Comparison of ENCODE assay signal across 8 cellular contexts in the genomic region with DNA sequence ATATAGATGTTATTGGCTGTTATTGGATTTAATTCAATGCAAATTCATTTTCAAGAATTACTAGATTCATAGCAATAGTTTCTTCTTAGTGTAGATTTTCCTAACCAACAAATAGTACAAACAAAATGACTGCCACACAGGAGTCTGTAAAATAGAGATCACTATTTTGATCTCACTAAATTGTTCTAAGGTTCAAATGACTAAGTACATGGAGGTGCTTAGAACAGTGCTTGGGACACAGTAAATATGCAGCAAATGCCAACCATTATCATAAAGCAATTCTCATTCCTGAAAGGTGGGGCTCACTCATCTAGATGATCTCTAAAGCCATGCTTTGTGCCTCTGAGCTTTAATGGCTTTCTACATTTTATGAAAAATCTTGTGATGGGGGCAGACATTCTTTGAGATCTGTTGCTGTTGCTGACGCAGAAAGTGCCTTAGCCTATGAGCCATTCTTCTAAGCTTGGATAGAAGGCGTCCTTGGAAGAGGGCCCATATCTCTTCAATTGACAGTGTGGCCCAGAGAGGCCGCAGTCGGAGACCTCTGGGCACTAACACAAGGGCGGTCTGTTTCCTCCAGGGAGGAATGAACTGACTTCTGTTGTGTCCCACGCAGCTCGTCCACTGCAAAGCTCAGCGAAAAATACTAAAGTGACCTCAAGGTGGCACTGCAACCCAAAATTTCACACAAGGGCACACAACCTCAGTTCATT. TPM values are rescaled to one million over a fixed set of nuclear protein-coding genes. Genes with fewer than 3 reads are reported as not detected.
DNase-seq lines count a peak whose midpoint lies in the region; ATAC-seq and TF ChIP-seq lines count a peak whose summit lies in the region.

No MANE protein-coding gene starts in this region.

- H3K9ac ChIP-seq in OCI-LY1 (ENCODE audit: low read length) = peak overlapping the region; percentile 67

- no peak overlapping the region for H3K4me3 Mint-ChIP-seq in activated T-cell treated with anti-CD3 and anti-CD28 coated beads, Interleukin-2, amount 50 U/mL, for 24 hours
- H3K4me3 Mint-ChIP-seq in naive B cell = peak overlapping the region in 1 of 8 donors; percentile 4

- H3F3A ChIP-seq in OCI-LY1 (ENCODE audit: insufficient read depth, low read length) = peaks cover 4% of the 10 kb centered on the region; the same call in 1 of the 2 replicates

- TF ChIP-seq CTCF in OCI-LY1 (IDR thresholded peaks at IDR 0.05; ENCODE audit: low read length) (peak; percentile 80), esophagus squamous epithelium (IDR thresholded peaks at IDR 0.05) (peak; percentile 59 to 74 (median 68))

- peak in 1 of 2 donors; percentile 14 for ATAC-seq in naive B cell (ENCODE audit: low read depth in 2 of 2)

- H3K4me3 ChIP-seq in OCI-LY1 (ENCODE audit: low read depth, low read length, poor library complexity, severe bottlenecking) (peak overlapping the region; percentile 19), esophagus squamous epithelium (no peak overlapping the region)

- H4K20me1 ChIP-seq in OCI-LY1 (ENCODE audit: insufficient read depth, low read length) = no peaks in the 10 kb centered on the region

- H3K4me1 Mint-ChIP-seq in activated T-cell treated with anti-CD3 and anti-CD28 coated beads, Interleukin-2, amount 50 U/mL, for 24 hours (ENCODE audit: low read depth) = peaks cover 19% of the 10 kb centered on the region
- H3K4me1 Mint-ChIP-seq in naive B cell = peaks cover 31 to 69% (median 62%) of the 10 kb centered on the region in 3 donors

- 7 to 12% methylated on average over 7 to 8 of the region's 8 CpGs for WGBS in esophagus squamous epithelium, 2 donors

- no peaks in the 10 kb centered on the region for H3K9me3 Mint-ChIP-seq in activated T-cell treated with anti-CD3 and anti-CD28 coated beads, Interleukin-2, amount 50 U/mL, for 24 hours
- H3K9me3 Mint-ChIP-seq in naive B cell = no peaks in the 10 kb centered on the region

- no peaks in the 10 kb centered on the region for H3K79me2 ChIP-seq in OCI-LY1 (ENCODE audit: insufficient read depth, low read length)

- H3K9me3 ChIP-seq in OCI-LY1 (ENCODE audit: low read length) = no peaks in the 10 kb centered on the region
- no peaks in the 10 kb centered on the region for H3K9me3 ChIP-seq in esophagus squamous epithelium

- intact Hi-C loops in esophagus squamous epithelium (cut with DNase I) = no loop called here

- no peaks in the 10 kb centered on the region for H3K36me3 Mint-ChIP-seq in activated T-cell treated with anti-CD3 and anti-CD28 coated beads, Interleukin-2, amount 50 U/mL, for 24 hours (ENCODE audit: low read depth)
- no peaks in the 10 kb centered on the region for H3K36me3 Mint-ChIP-seq in naive B cell

- no peak overlapping the region for H2AFZ ChIP-seq in OCI-LY1 (ENCODE audit: low read length)

- H3K4me1 ChIP-seq in OCI-LY1 (ENCODE audit: insufficient read depth, low read length, severe bottlenecking) = peaks cover 73% of the 10 kb centered on the region
- H3K4me1 ChIP-seq in esophagus squamous epithelium = peaks cover 0 to 6% (median 0%) of the 10 kb centered on the region in 3 donors

- H3K27me3 ChIP-seq in OCI-LY1 (ENCODE audit: insufficient read depth, low read length) (no peaks in the 10 kb centered on the region), esophagus squamous epithelium (no peaks in the 10 kb centered on the region)

- DNase-seq in SIG-M5 treated with dmso at 0.1 percent for 504 hours (lab: John Stamatoyannopoulos, UW; ENCODE audit: unreplicated experiment) (peak; percentile 56), SIG-M5 (lab: John Stamatoyannopoulos, UW) (no peak), esophagus squamous epithelium (lab: John Stamatoyannopoulos, UW) (no peak), naive B cell (peak; percentile 60), NCI-H1092 (lab: John Stamatoyannopoulos, UW) (no peak)
- peak; percentile 57 for DNase-seq in activated T-cell treated with anti-CD3 and anti-CD28 coated beads, Interleukin-2, amount 50 U/mL, for 24 hours
- peak in 5 of 6 experiments; percentile 13 to 61 (median 33) for DNase-seq in stimulated activated naive CD4-positive, alpha-beta T cell (lab: John Stamatoyannopoulos, UW)

- H3K4me2 ChIP-seq in OCI-LY1 (ENCODE audit: low read length) = peak overlapping the region; percentile 78

- peak overlapping the region; percentile 100 for H3K27ac ChIP-seq in OCI-LY1 (ENCODE audit: low read depth, low read length, poor library complexity, severe bottlenecking)
- peak overlapping the region in 2 of 4 donors; percentile 17 to 43 for H3K27ac ChIP-seq in esophagus squamous epithelium

- peaks cover 3% of the 10 kb centered on the region; the same call in 1 of the 2 replicates for H3K36me3 ChIP-seq in OCI-LY1 (ENCODE audit: insufficient read depth, low read length)
- H3K36me3 ChIP-seq in esophagus squamous epithelium = no peaks in the 10 kb centered on the region

- no peaks in the 10 kb centered on the region for H3K9me2 ChIP-seq in OCI-LY1 (ENCODE audit: low read depth, low read length)

- no peak for TF ChIP-seq POLR2A in esophagus squamous epithelium (IDR thresholded peaks at IDR 0.05)

- no peaks in the 10 kb centered on the region for H3K27me3 Mint-ChIP-seq in activated T-cell treated with anti-CD3 and anti-CD28 coated beads, Interleukin-2, amount 50 U/mL, for 24 hours
- H3K27me3 Mint-ChIP-seq in naive B cell = no peaks in the 10 kb centered on the region

- no peak overlapping the region for H3K27ac Mint-ChIP-seq in activated T-cell treated with anti-CD3 and anti-CD28 coated beads, Interleukin-2, amount 50 U/mL, for 24 hours
- peak overlapping the region in 4 of 6 donors; percentile 21 to 100 (median 66) for H3K27ac Mint-ChIP-seq in naive B cell

RNA-seq across cellular contexts. Expression of a gene that starts 23.6 kb away (rescaled TPM):
- total RNA-seq in esophagus squamous epithelium = under 1 TPM in 3 of 4 donors, not detected in 1; 0.09 to 0.38 (median 0.38) TPM
- 100 to 1,000 TPM in 5 of 6 donors, 10 to 100 TPM in 1; 87.3 to 180 (median 116) TPM for polyA plus RNA-seq in naive B cell (ENCODE audit: low read depth in 6 of 6)

RNA-seq across cellular contexts. Expression of a gene that starts 45.4 kb away (rescaled TPM):
- 10 to 100 TPM in 2 of 4 donors, 1 to 10 TPM in 2; 2.5 to 11.3 (median 10.3) TPM for total RNA-seq in esophagus squamous epithelium
- 10 to 100 TPM; 30.2 to 53.9 (median 35.7) TPM for polyA plus RNA-seq in naive B cell (ENCODE audit: low read depth in 6 of 6)

Comparison
In these comparisons a context has a peak if more than half of its experiments do, and no peak if none do; other contexts are left out.
1. DNase-seq: peak in SIG-M5 treated with dmso at 0.1 percent for 504 hours (single experiment), activated T-cell treated with anti-CD3 and anti-CD28 coated beads, Interleukin-2, amount 50 U/mL, for 24 hours (single experiment), naive B cell (single experiment) and stimulated activated naive CD4-positive, alpha-beta T cell (5 of 6); none in SIG-M5 (single experiment), esophagus squamous epithelium (single experiment) and NCI-H1092 (single experiment).